14 cellular contexts compared by ENCODE assay signal in genomic region chr1:91781916-91782622, GRCh38.
DNase-seq lines count a peak whose midpoint lies in the region; ATAC-seq and TF ChIP-seq lines count a peak whose summit lies in the region.
"Had no signal": no experiment of that assay in that cellular context is flagged by ENCODE, and none has a peak within 500 bp of the region (broad histone marks: within the 10 kb centered on the region; RNA-seq: fewer than 3 reads in every experiment).

No MANE protein-coding gene starts in this region.

- TF ChIP-seq CTCF in left ventricle myocardium inferior (IDR thresholded peaks at IDR 0.05; ENCODE audit: borderline replicate concordance), result no peak
- no peak for TF ChIP-seq CTCF in coronary artery (IDR thresholded peaks at IDR 0.05)
- no peak for TF ChIP-seq CTCF in neural progenitor cell (IDR thresholded peaks at IDR 0.05)
- no peak for TF ChIP-seq CTCF in MM.1S (IDR thresholded peaks at IDR 0.05; ENCODE audit: low read length)

- peaks cover 9% of the 10 kb centered on the region for H3K27me3 Mint-ChIP-seq in neural progenitor cell (ENCODE audit: insufficient read depth, low read depth)
- H3K27me3 Mint-ChIP-seq: activated CD8-positive, alpha-beta T cell treated with anti-CD3 and anti-CD28 coated beads for 36 hours had no signal

- H3K4me1 Mint-ChIP-seq in neural progenitor cell, result peaks cover 35% of the 10 kb centered on the region

- peaks cover 4% of the 10 kb centered on the region for H3K36me3 Mint-ChIP-seq in neural progenitor cell

- no peaks in the 10 kb centered on the region for H3K27me3 ChIP-seq in left ventricle myocardium inferior (ENCODE audit: low read depth)
- H3K27me3 ChIP-seq in neural progenitor cell, result no peaks in the 10 kb centered on the region
- no peaks in the 10 kb centered on the region for H3K27me3 ChIP-seq in MM.1S (replicated peaks; ENCODE audit: insufficient read depth, low read length)

- H3F3A ChIP-seq in neural progenitor cell (ENCODE audit: low read depth), result peaks cover 10% of the 10 kb centered on the region
- no peaks in the 10 kb centered on the region for H3F3A ChIP-seq in MM.1S (ENCODE audit: insufficient read depth, low read length)

- peaks cover 7% of the 10 kb centered on the region for H3K36me3 ChIP-seq in left ventricle myocardium inferior
- no peaks in the 10 kb centered on the region for H3K36me3 ChIP-seq in neural progenitor cell
- no peaks in the 10 kb centered on the region for H3K36me3 ChIP-seq in urinary bladder (ENCODE audit: insufficient read depth)
- H3K36me3 ChIP-seq in MM.1S (replicated peaks; ENCODE audit: insufficient read depth, low read length), result no peaks in the 10 kb centered on the region

- H3K79me2 ChIP-seq in neural progenitor cell (ENCODE audit: low read depth) (no peaks in the 10 kb centered on the region), MM.1S (ENCODE audit: low read length) (no peaks in the 10 kb centered on the region)

- H3K4me2 ChIP-seq in neural progenitor cell (no peak overlapping the region), MM.1S (ENCODE audit: low read depth, low read length) (no peak overlapping the region)

- H3K9me3 ChIP-seq in left ventricle myocardium inferior (replicated peaks) (no peaks in the 10 kb centered on the region), neural progenitor cell (ENCODE audit: low read depth) (no peaks in the 10 kb centered on the region), MM.1S (replicated peaks; ENCODE audit: insufficient read depth, low read length) (no peaks in the 10 kb centered on the region)

- no peaks in the 10 kb centered on the region for H4K20me1 ChIP-seq in neural progenitor cell (ENCODE audit: low read depth)
- no peaks in the 10 kb centered on the region for H4K20me1 ChIP-seq in MM.1S (ENCODE audit: insufficient read depth, low read length)

- H3K4me3 ChIP-seq in left ventricle myocardium inferior (no peak overlapping the region), coronary artery (no peak overlapping the region), neural progenitor cell (no peak overlapping the region), urinary bladder (ENCODE audit: low read depth, low read length) (no peak overlapping the region), MM.1S (ENCODE audit: low read length) (no peak overlapping the region)

- no peaks in the 10 kb centered on the region for H3K9me2 ChIP-seq in MM.1S (replicated peaks; ENCODE audit: insufficient read depth, low read length)

- 51% methylated on average over 10 of the region's 10 CpGs for WGBS in urinary bladder

- no peak for DNase-seq in left ventricle myocardium inferior
- DNase-seq in Right ventricle myocardium inferior (ENCODE audit: missing footprints), result no peak
- DNase-seq in coronary artery (ENCODE audit: low spot score), result no peak
- no peak for DNase-seq in neural progenitor cell (ENCODE audit: low spot score)
- no peak for DNase-seq in MM.1S
- no peak for DNase-seq in A172 (ENCODE audit: low spot score)
- DNase-seq: activated CD8-positive, alpha-beta T cell treated with anti-CD3 and anti-CD28 coated beads for 36 hours; COR-L47; H7; midbrain; stimulated activated CD4-positive, alpha-beta T cell treated with anti-CD3 and anti-CD28 coated beads, Interleukin-15, amount 100 ng/mL, for 24 hours had no signal

- intact Hi-C loops in left ventricle myocardium inferior (cut with micrococcal nuclease), result no loop called here
- intact Hi-C loops in Right ventricle myocardium inferior (cut with DNase I), result no loop called here

- H3K27ac ChIP-seq in left ventricle myocardium inferior (replicated peaks), result peak overlapping the region; percentile 63
- H3K27ac ChIP-seq in coronary artery, result peak overlapping the region; percentile 67 to 76
- H3K27ac ChIP-seq in neural progenitor cell, result no peak overlapping the region
- peak overlapping the region; percentile 19 for H3K27ac ChIP-seq in urinary bladder (ENCODE audit: low read depth)
- no peak overlapping the region for H3K27ac ChIP-seq in MM.1S (ENCODE audit: low read length)

- no peak overlapping the region for H3K4me3 Mint-ChIP-seq in neural progenitor cell
- H3K4me3 Mint-ChIP-seq: activated CD8-positive, alpha-beta T cell treated with anti-CD3 and anti-CD28 coated beads for 36 hours had no signal

- H3K4me1 ChIP-seq in left ventricle myocardium inferior (peaks cover 69% of the 10 kb centered on the region), neural progenitor cell (peaks cover 29% of the 10 kb centered on the region), urinary bladder (ENCODE audit: insufficient read depth) (peaks cover 2% of the 10 kb centered on the region), MM.1S (ENCODE audit: low read length) (no peaks in the 10 kb centered on the region)

- peaks cover 2% of the 10 kb centered on the region for H3K9me3 Mint-ChIP-seq in neural progenitor cell
- H3K9me3 Mint-ChIP-seq: activated CD8-positive, alpha-beta T cell treated with anti-CD3 and anti-CD28 coated beads for 36 hours had no signal

- no peak overlapping the region for H3K9ac ChIP-seq in neural progenitor cell
- H3K9ac ChIP-seq in MM.1S (ENCODE audit: low read length), result no peak overlapping the region

- H2AFZ ChIP-seq in neural progenitor cell (replicated peaks) (no peak overlapping the region), MM.1S (ENCODE audit: low read length) (no peak overlapping the region)

- H3K27ac Mint-ChIP-seq in neural progenitor cell, result peak overlapping the region; percentile 48
- H3K27ac Mint-ChIP-seq: activated CD8-positive, alpha-beta T cell treated with anti-CD3 and anti-CD28 coated beads for 36 hours; IgD-negative memory B cell had no signal

- ATAC-seq in Right ventricle myocardium inferior, result no peak
- ATAC-seq in HG02885 (IDR thresholded peaks at IDR 0.05; ENCODE audit: poor library complexity, unreplicated experiment), result no peak
- ATAC-seq: activated CD8-positive, alpha-beta T cell treated with anti-CD3 and anti-CD28 coated beads for 36 hours had no signal

Comparison
In these comparisons a context has a peak if more than half of its experiments do, and no peak if none do; other contexts are left out.
1. H3K27ac ChIP-seq: peak in left ventricle myocardium inferior (single experiment), coronary artery (2 of 2) and urinary bladder (single experiment); none in neural progenitor cell (single experiment) and MM.1S (single experiment).